In genomic region chrX:57674861-57675260, GRCh38 we compare ENCODE assay signal across 19 cellular contexts.
"Had no signal": no experiment of that assay in that cellular context is flagged by ENCODE, and none has a peak within 500 bp of the region (broad histone marks: within the 10 kb centered on the region; RNA-seq: fewer than 3 reads in every experiment).

No MANE protein-coding gene starts in this region.

- DNase-seq: effector memory CD4-positive, alpha-beta T cell; heart left ventricle; hippocampal formation; kidney glomerular epithelial cell; mesendoderm; naive B cell; occipital lobe; pancreas; right cardiac atrium; small intestine; stimulated activated CD4-positive, alpha-beta T cell treated with anti-CD3 and anti-CD28 coated beads, Interleukin-12 subunit alpha, Interleukin-12 subunit beta, amount 100 ng/mL, for 4 hours; stimulated activated naive CD4-positive, alpha-beta T cell; stomach; substantia nigra; transverse colon had no signal

- FAIRE-seq: endometrium, frontal cortex, islet of Langerhans, pancreas, small intestine had no signal

- H3K27ac ChIP-seq: heart left ventricle, pancreas, stomach, thoracic aorta, transverse colon had no signal
